15 cellular contexts compared by ENCODE assay signal in genomic region chr10:75358835-75359421, GRCh38. TPM values are rescaled to one million over a fixed set of nuclear protein-coding genes. Genes with fewer than 3 reads are reported as not detected.
DNase-seq lines count a peak whose midpoint lies in the region; ATAC-seq, FAIRE-seq and TF ChIP-seq lines count a peak whose summit lies in the region.
"Had no signal": no experiment of that assay in that cellular context is flagged by ENCODE, and none has a peak within 500 bp of the region (broad histone marks: within the 10 kb centered on the region; RNA-seq: fewer than 3 reads in every experiment).

No MANE protein-coding gene starts in this region.

- H3K9me3 Mint-ChIP-seq in stimulated activated naive CD8-positive, alpha-beta T cell treated with anti-CD3 and anti-CD28 coated beads, Interleukin-15, amount 100 ng/mL, for 72 hours: peaks cover 0 to 8% of the 10 kb centered on the region in 2 donors

- peak overlapping the region in 1 of 2 donors; percentile 50 for H3K27ac Mint-ChIP-seq in stimulated activated naive CD8-positive, alpha-beta T cell treated with anti-CD3 and anti-CD28 coated beads, Interleukin-15, amount 100 ng/mL, for 72 hours
- H3K27ac Mint-ChIP-seq: B cell had no signal

- no peak for TF ChIP-seq RAD21 in A549 (conservative IDR thresholded peaks at IDR 0.05 in 1 of 2, IDR thresholded peaks at IDR 0.05 in 1 of 2)

- H3K4me1 ChIP-seq in A549: peaks cover 20% of the 10 kb centered on the region
- H3K4me1 ChIP-seq: left ventricle myocardium inferior had no signal

- H3K27ac ChIP-seq in A549: peak overlapping the region; percentile 75 to 91
- H3K27ac ChIP-seq: dorsolateral prefrontal cortex, KMS-11, left ventricle myocardium inferior had no signal

- H3K4me3 Mint-ChIP-seq in stimulated activated naive CD8-positive, alpha-beta T cell treated with anti-CD3 and anti-CD28 coated beads, Interleukin-15, amount 100 ng/mL, for 72 hours: no peak overlapping the region
- H3K4me3 Mint-ChIP-seq: activated T-cell treated with anti-CD3 and anti-CD28 coated beads, Interleukin-2, amount 50 U/mL, for 4 hours; B cell had no signal

- H3K27me3 Mint-ChIP-seq in stimulated activated naive CD8-positive, alpha-beta T cell treated with anti-CD3 and anti-CD28 coated beads, Interleukin-15, amount 100 ng/mL, for 72 hours: peaks cover 8% of the 10 kb centered on the region

- TF ChIP-seq CTCF in A549 (IDR thresholded peaks at IDR 0.05): no peak

- no peak overlapping the region for H3K4me3 ChIP-seq in A549
- H3K4me3 ChIP-seq: dorsolateral prefrontal cortex, left ventricle myocardium inferior, skin epidermis had no signal

- 40% methylated on average over 6 of the region's 6 CpGs for WGBS in A549 (ENCODE audit: missing lambda C conversion rate)

- TF ChIP-seq EP300 in A549 (IDR thresholded peaks at IDR 0.05): peak in 1 of 2 experiments; percentile 58; a peak in 1 of 5 replicates

- TF ChIP-seq POLR2A in A549 (IDR thresholded peaks at IDR 0.05; ENCODE audit: low read length): no peak

- no peak for FAIRE-seq in A549 (lab: Jason Lieb, UNC)
- FAIRE-seq: GM18507 had no signal

- ATAC-seq in A549 (peak; percentile 84 to 91), GM21447 (IDR thresholded peaks at IDR 0.05; ENCODE audit: unreplicated experiment) (no peak)
- no peak for ATAC-seq in stimulated activated naive CD8-positive, alpha-beta T cell treated with anti-CD3 and anti-CD28 coated beads, Interleukin-15, amount 100 ng/mL, for 72 hours
- ATAC-seq: activated T-cell treated with anti-CD3 and anti-CD28 coated beads, Interleukin-2, amount 50 U/mL, for 4 hours had no signal

- no peaks in the 10 kb centered on the region for H3K4me1 Mint-ChIP-seq in stimulated activated naive CD8-positive, alpha-beta T cell treated with anti-CD3 and anti-CD28 coated beads, Interleukin-15, amount 100 ng/mL, for 72 hours
- H3K4me1 Mint-ChIP-seq: B cell had no signal

- POLR2A ChIA-PET in A549 (lab: Yijun Ruan, JAX): interaction anchor here (0.6 to 2.1 kb wide), 2 partner anchors 43 to 72 kb away, joined by 7 to 8 read pairs; partner anchors contain the start of gene ZNF503

- DNase-seq in A549 (ENCODE audit: low read depth in 1 of 2, low spot score in 1 of 2): peak; percentile 53 to 55
- peak; percentile 75 for DNase-seq in HS-27A (ENCODE audit: low read depth)
- peak; percentile 77 for DNase-seq in SW480 (ENCODE audit: low spot score)
- DNase-seq in hepatic stellate cell (ENCODE audit: low spot score): peak; percentile 83
- DNase-seq in stimulated activated naive CD8-positive, alpha-beta T cell treated with anti-CD3 and anti-CD28 coated beads, Interleukin-15, amount 100 ng/mL, for 72 hours: no peak
- DNase-seq in activated CD4-positive, alpha-beta T cell treated with anti-CD3 and anti-CD28 coated beads, Interleukin-2, amount 50 U/mL, for 1 hour: no peak
- DNase-seq in DMS153 treated with DMSO at 0.1 percent for 48 hours (lab: John Stamatoyannopoulos, UW; ENCODE audit: unreplicated experiment): no peak
- DNase-seq: activated T-cell treated with anti-CD3 and anti-CD28 coated beads, Interleukin-2, amount 50 U/mL, for 4 hours; dorsolateral prefrontal cortex; left ventricle myocardium inferior had no signal

- H3K4me2 ChIP-seq in A549: peak overlapping the region; percentile 52
- H3K4me2 ChIP-seq: KMS-11 had no signal

- CTCF ChIA-PET in A549 (lab: Yijun Ruan, JAX): interaction anchor here (1.8 to 3.3 kb wide), 2 partner anchors 37 to 41 kb away, joined by 4 to 17 read pairs; no protein-coding TSS in a partner anchor

- H3K9me3 ChIP-seq in A549: 0 out of 3 replicates have a peak, but pooled peaks cover 3% of the 10 kb centered on the region

TF ChIP-seq in A549, 52 proteins besides CTCF, POLR2A, EP300 and RAD21 (continues in another document):
- no peak for TF ChIP-seq CBX2 (IDR thresholded peaks at IDR 0.05; ENCODE audit: borderline replicate concordance, low read depth)
- TF ChIP-seq GATA3 (IDR thresholded peaks at IDR 0.05; ENCODE audit: borderline replicate concordance): no peak
- peak; percentile 51 to 77; a peak in 3 of 4 replicates for TF ChIP-seq CEBPB (IDR thresholded peaks at IDR 0.05)
- no peak for TF ChIP-seq CBX8 (IDR thresholded peaks at IDR 0.05)
- TF ChIP-seq POLR2AphosphoS2 (conservative IDR thresholded peaks at IDR 0.05; ENCODE audit: low read length): no peak
- no peak for TF ChIP-seq HES2 (IDR thresholded peaks at IDR 0.05)
- no peak for TF ChIP-seq HMGXB4 (CRISPR knock-in tag; IDR thresholded peaks at IDR 0.05; ENCODE audit: borderline replicate concordance)
- no peak for TF ChIP-seq ZSCAN20 (CRISPR knock-in tag; IDR thresholded peaks at IDR 0.05)
- no peak for TF ChIP-seq HEYL (CRISPR knock-in tag; IDR thresholded peaks at IDR 0.05)
- peak; percentile 23; the same call in 1 of the 2 replicates for TF ChIP-seq MAX (IDR thresholded peaks at IDR 0.05)
- no peak for TF ChIP-seq BCL3 (IDR thresholded peaks at IDR 0.05)
- TF ChIP-seq NPAS2 (CRISPR knock-in tag; IDR thresholded peaks at IDR 0.05; ENCODE audit: borderline replicate concordance): no peak
- peak in 1 of 2 experiments; percentile 43; a peak in 2 of 5 replicates for TF ChIP-seq JUN (IDR thresholded peaks at IDR 0.05)
- no peak for TF ChIP-seq ZC3H11A (IDR thresholded peaks at IDR 0.05)
- TF ChIP-seq FOSL2 (IDR thresholded peaks at IDR 0.05): no peak; the same call in 1 of the 2 replicates
- peak; percentile 58 for TF ChIP-seq FOSL2 (CRISPR knock-in tag; IDR thresholded peaks at IDR 0.05)
- peak; percentile 21; the same call in 1 of the 2 replicates for TF ChIP-seq ATOH8 (CRISPR knock-in tag; IDR thresholded peaks at IDR 0.05; ENCODE audit: low read depth)
- no peak for TF ChIP-seq ZNF302 (CRISPR knock-in tag; IDR thresholded peaks at IDR 0.05)
- no peak for TF ChIP-seq EHF (CRISPR knock-in tag; IDR thresholded peaks at IDR 0.05)
- no peak for TF ChIP-seq NR3C1 (IDR thresholded peaks at IDR 0.05)
- no peak for TF ChIP-seq PHF8 (IDR thresholded peaks at IDR 0.05; ENCODE audit: borderline replicate concordance, low read depth)
- no peak for TF ChIP-seq MAZ (IDR thresholded peaks at IDR 0.05; ENCODE audit: borderline replicate concordance, low read depth, low read length)
- TF ChIP-seq MYC (IDR thresholded peaks at IDR 0.05; ENCODE audit: borderline replicate concordance, low read length): no peak
- no peak for TF ChIP-seq SREBF2 (IDR thresholded peaks at IDR 0.05)

RNA-seq across cellular contexts. Expression of gene ZNF503, which starts 42.6 kb away (rescaled TPM):
- polyA plus RNA-seq in A549 (2011; rRNA removed): 0.54 and 0.71 TPM in 2 replicates
- polyA plus RNA-seq in A549 (2012; cell fraction: cytosol; rRNA removed): 1.6 and 2.3 TPM in 2 replicates
- 5.2 and 8.3 TPM in 2 replicates for polyA plus RNA-seq in A549 (2012; cell fraction: nucleus; rRNA removed)
- 9.5 to 13.1 TPM (median 12.8 TPM) in 3 replicates for polyA plus RNA-seq in A549 (2017; fragmentation: RNase III; extraction: RNeasy Plus Mini Kit Qiagen cat#74134 plus additional on column Dnase treatment)
- polyA minus RNA-seq in A549 (2011; rRNA and poly(A)+ RNA removed): 0.33 and 0.49 TPM in 2 replicates

Comparison
In these comparisons a context has a peak if more than half of its experiments do, and no peak if none do; other contexts are left out.
1. ATAC-seq: peak in A549 (2 of 2); none in GM21447 (single experiment) and stimulated activated naive CD8-positive, alpha-beta T cell treated with anti-CD3 and anti-CD28 coated beads, Interleukin-15, amount 100 ng/mL, for 72 hours (single experiment).
2. DNase-seq: peak in A549 (2 of 2), HS-27A (single experiment), SW480 (single experiment) and hepatic stellate cell (single experiment); none in stimulated activated naive CD8-positive, alpha-beta T cell treated with anti-CD3 and anti-CD28 coated beads, Interleukin-15, amount 100 ng/mL, for 72 hours (0 of 2), activated CD4-positive, alpha-beta T cell treated with anti-CD3 and anti-CD28 coated beads, Interleukin-2, amount 50 U/mL, for 1 hour (single experiment) and DMS153 treated with DMSO at 0.1 percent for 48 hours (single experiment).